ENCODE assay signal across 1 cellular context in the genomic region with DNA sequence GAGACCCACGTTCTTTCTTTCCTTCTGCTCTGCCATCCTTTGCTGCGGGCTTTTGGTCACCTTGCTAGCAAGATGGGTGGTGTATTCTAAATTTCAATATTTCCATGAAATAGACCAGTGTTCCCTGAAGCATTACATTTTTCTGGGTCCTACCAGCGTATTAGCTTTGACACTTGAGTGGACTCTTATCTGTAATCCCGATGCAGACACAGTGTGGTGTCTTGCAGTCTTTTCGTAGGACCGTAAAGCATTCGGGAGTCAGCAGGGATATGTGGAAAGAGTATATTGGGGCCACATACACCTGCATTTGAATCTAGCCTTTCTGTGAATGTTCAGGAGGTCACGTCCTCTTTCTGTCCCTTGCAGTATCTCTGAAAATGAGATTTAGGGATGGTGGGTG.
TF ChIP-seq lines count a peak whose summit lies in the region.

No MANE protein-coding gene starts in this region.

TF ChIP-seq in GM23338, 12 proteins besides CTCF, POLR2A, EP300 and RAD21 (continued from another document):
- no peak for TF ChIP-seq ETS1 (IDR thresholded peaks at IDR 0.05)
